10 cellular contexts compared by ENCODE assay signal in genomic region chr2:85741811-85742507, GRCh38. TPM values are rescaled to one million over a fixed set of nuclear protein-coding genes. Genes with fewer than 3 reads are reported as not detected.
DNase-seq lines count a peak whose midpoint lies in the region; ATAC-seq, FAIRE-seq and TF ChIP-seq lines count a peak whose summit lies in the region.
"Had no signal": no experiment of that assay in that cellular context is flagged by ENCODE, and none has a peak within 500 bp of the region (broad histone marks: within the 10 kb centered on the region; RNA-seq: fewer than 3 reads in every experiment).

No MANE protein-coding gene starts in this region.

- 1% methylated on average over 19 of the region's 20 CpGs for WGBS in A549 (ENCODE audit: missing lambda C conversion rate)
- 34 to 44% methylated on average over 16 to 20 of the region's 20 CpGs for WGBS in testis, 2 donors

- intact Hi-C loops in left lung (cut with DNase I) (no loop called here), testis (cut with DNase I; ENCODE audit: low total_unique reads) (no loop called here)

- H3K4me3 ChIP-seq in A549 (peak overlapping the region; percentile 21; the same call in 2 of the 3 replicates), cardiac fibroblast (replicated peaks in 1 of 2; ENCODE audit: low read depth in 2 of 2, low read length in 2 of 2) (no peak overlapping the region), left lung (no peak overlapping the region), testis (no peak overlapping the region)

- CTCF ChIA-PET in A549 (lab: Yijun Ruan, JAX) = interaction anchor here (0.7 to 63.0 kb wide), 25 partner anchors 9 to 346 kb away, joined by 3 to 1675 read pairs (median 5); partner anchors contain the start of genes ATOH8, GNLY and ST3GAL5

- no peak for TF ChIP-seq CTCF in A549 (IDR thresholded peaks at IDR 0.05)
- TF ChIP-seq CTCF in cardiac fibroblast (IDR thresholded peaks at IDR 0.05; ENCODE audit: low read depth, low read length) = no peak
- TF ChIP-seq CTCF in left lung (IDR thresholded peaks at IDR 0.05) = no peak
- TF ChIP-seq CTCF in testis (IDR thresholded peaks at IDR 0.05) = no peak

- H3K27me3 ChIP-seq in left lung (no peaks in the 10 kb centered on the region), testis (no peaks in the 10 kb centered on the region)

- FAIRE-seq in A549 (lab: Jason Lieb, UNC) = no peak
- FAIRE-seq: G401.6 had no signal

- POLR2A ChIA-PET in A549 (lab: Yijun Ruan, JAX) = interaction anchor here (0.7 to 3.1 kb wide), 9 partner anchors 9 to 364 kb away, joined by 3 to 29 read pairs (median 5); partner anchors contain the start of genes ATOH8, POLR1A and PTCD3

- H3K4me1 ChIP-seq in A549 (peaks cover 60% of the 10 kb centered on the region), left lung (peaks cover 33 to 52% of the 10 kb centered on the region in 2 donors), testis (peaks cover 45% of the 10 kb centered on the region)

- H3K9me3 ChIP-seq in A549 (peaks cover 9% of the 10 kb centered on the region), left lung (no peaks in the 10 kb centered on the region), testis (no peaks in the 10 kb centered on the region)

- peak; percentile 45 to 89; a peak in 3 of 5 replicates for TF ChIP-seq EP300 in A549 (IDR thresholded peaks at IDR 0.05)

- TF ChIP-seq RAD21 in A549 (conservative IDR thresholded peaks at IDR 0.05 in 1 of 2, IDR thresholded peaks at IDR 0.05 in 1 of 2) = peak in 1 of 2 experiments; percentile 43; a peak in 3 of 5 replicates

- ATAC-seq in A549 = peak; percentile 81 to 86
- peak; percentile 81 for ATAC-seq in left lung
- ATAC-seq in GM19452 (IDR thresholded peaks at IDR 0.05; ENCODE audit: unreplicated experiment) = no peak

- TF ChIP-seq POLR2A in A549 (IDR thresholded peaks at IDR 0.05; ENCODE audit: low read length) (no peak), testis (IDR thresholded peaks at IDR 0.05) (no peak)

- peak overlapping the region; percentile 93 to 97 for H3K27ac ChIP-seq in A549
- peak overlapping the region; percentile 72 to 84 for H3K27ac ChIP-seq in left lung
- H3K27ac ChIP-seq in testis = peak overlapping the region; percentile 34 to 70

- H3K36me3 ChIP-seq in left lung (no peaks in the 10 kb centered on the region), testis (ENCODE audit: low read depth, missing control alignments) (no peaks in the 10 kb centered on the region)

- H3K4me2 ChIP-seq in A549 = peak overlapping the region; percentile 95

- DNase-seq in A549 (ENCODE audit: low read depth in 1 of 2, low spot score in 1 of 2) (peak; percentile 73 to 92), NCI-H1092 treated with DMSO at 0.1 percent for 48 hours (lab: John Stamatoyannopoulos, UW) (peak; percentile 87), cardiac fibroblast (ENCODE audit: low read depth in 2 of 2) (peak; percentile 86 to 95), left lung (peak; percentile 80 to 84), testis (no peak), RKO (ENCODE audit: low spot score) (no peak)
- DNase-seq in stimulated activated CD4-positive, alpha-beta T cell treated with anti-CD3 and anti-CD28 coated beads, Interleukin-4, amount 100 ng/mL, for 24 hours = no peak

TF ChIP-seq in A549, 52 proteins besides CTCF, POLR2A, EP300 and RAD21 (continues in another document):
- peak in 1 of 2 experiments; percentile 88; a peak in 3 of 4 replicates for TF ChIP-seq CEBPB (IDR thresholded peaks at IDR 0.05)
- peak; percentile 72 for TF ChIP-seq ATOH8 (CRISPR knock-in tag; IDR thresholded peaks at IDR 0.05; ENCODE audit: low read depth)
- no peak; a peak in 3 of 5 replicates for TF ChIP-seq JUN (IDR thresholded peaks at IDR 0.05)
- no peak; the same call in 1 of the 2 replicates for TF ChIP-seq HDAC2 (IDR thresholded peaks at IDR 0.05)
- TF ChIP-seq NPAS2 (CRISPR knock-in tag; IDR thresholded peaks at IDR 0.05; ENCODE audit: borderline replicate concordance) = no peak
- TF ChIP-seq ZC3H11A (IDR thresholded peaks at IDR 0.05) = no peak
- no peak for TF ChIP-seq ZFP36 (IDR thresholded peaks at IDR 0.05; ENCODE audit: borderline replicate concordance, partially characterized antibody)
- peak; percentile 27 for TF ChIP-seq SMC3 (IDR thresholded peaks at IDR 0.05)
- TF ChIP-seq RFX5 (IDR thresholded peaks at IDR 0.05) = no peak
- no peak for TF ChIP-seq NR3C1 (IDR thresholded peaks at IDR 0.05)
- TF ChIP-seq MYC (IDR thresholded peaks at IDR 0.05; ENCODE audit: borderline replicate concordance, low read length) = peak; percentile 75
- TF ChIP-seq TFCP2L1 (CRISPR knock-in tag; IDR thresholded peaks at IDR 0.05) = peak; percentile 49; the same call in 1 of the 2 replicates
- TF ChIP-seq HES2 (IDR thresholded peaks at IDR 0.05) = no peak
- peak; percentile 47 for TF ChIP-seq E2F6 (IDR thresholded peaks at IDR 0.05; ENCODE audit: borderline replicate concordance, low read depth)
- no peak for TF ChIP-seq HMGXB4 (CRISPR knock-in tag; IDR thresholded peaks at IDR 0.05; ENCODE audit: borderline replicate concordance)
- peak; percentile 12; the same call in 1 of the 2 replicates for TF ChIP-seq ZNF302 (CRISPR knock-in tag; IDR thresholded peaks at IDR 0.05)
- TF ChIP-seq TP53 (CRISPR knock-in tag; IDR thresholded peaks at IDR 0.05) = peak; percentile 86
- peak; percentile 55; the same call in 1 of the 2 replicates for TF ChIP-seq PBX3 (IDR thresholded peaks at IDR 0.05)
- TF ChIP-seq FOSL2 (IDR thresholded peaks at IDR 0.05) = no peak
- peak; percentile 88 for TF ChIP-seq FOSL2 (CRISPR knock-in tag; IDR thresholded peaks at IDR 0.05)
- TF ChIP-seq CBX2 (IDR thresholded peaks at IDR 0.05; ENCODE audit: borderline replicate concordance, low read depth) = no peak
- TF ChIP-seq HOXB5 (CRISPR knock-in tag; IDR thresholded peaks at IDR 0.05) = peak; percentile 16; the same call in 1 of the 2 replicates
- TF ChIP-seq EHF (CRISPR knock-in tag; IDR thresholded peaks at IDR 0.05) = peak; percentile 50; the same call in 1 of the 2 replicates
- TF ChIP-seq JUNB (IDR thresholded peaks at IDR 0.05) = peak; percentile 51; the same call in 1 of the 2 replicates
- no peak for TF ChIP-seq MAFK (IDR thresholded peaks at IDR 0.05; ENCODE audit: partially characterized antibody)

RNA-seq across cellular contexts. Expression of gene ATOH8, which starts 11.8 kb away (rescaled TPM):
- polyA plus RNA-seq in A549 (2011; rRNA removed) (1.8 and 2.6 TPM in 2 replicates), A549 (2017; fragmentation: RNase III; extraction: RNeasy Plus Mini Kit Qiagen cat#74134 plus additional on column Dnase treatment) (11.1 to 20.7 TPM (median 20.0 TPM) in 3 replicates), testis (ENCODE audit: insufficient read depth, low read depth, low replicate concordance) (13.5 TPM)
- 13.2 and 22.4 TPM in 2 replicates for polyA plus RNA-seq in A549 (2012; cell fraction: cytosol; rRNA removed)
- 19.3 and 20.6 TPM in 2 replicates for polyA plus RNA-seq in A549 (2012; cell fraction: nucleus; rRNA removed)
- 2.4 and 3.4 TPM in 2 replicates for polyA minus RNA-seq in A549 (2011; rRNA and poly(A)+ RNA removed)
- total RNA-seq in left lung (10 to 100 TPM; 24.7 to 27.1 TPM), testis (10 to 100 TPM; 14.2 to 16.8 TPM)
- total RNA-seq: activated CD8-positive, alpha-beta memory T cell treated with anti-CD3 and anti-CD28 coated beads for 36 hours had no signal

RNA-seq across cellular contexts. Expression of gene GNLY, which starts 47.8 kb away (rescaled TPM):
- polyA plus RNA-seq in A549 (2011; rRNA removed) (not detected in 2 replicates), A549 (2017; fragmentation: RNase III; extraction: RNeasy Plus Mini Kit Qiagen cat#74134 plus additional on column Dnase treatment) (not detected in 3 replicates), testis (ENCODE audit: insufficient read depth, low read depth, low replicate concordance) (2.2 TPM)
- polyA plus RNA-seq in A549 (2012; cell fraction: cytosol; rRNA removed) = not detected in 2 replicates
- 0.12 and 0.15 TPM in 2 replicates for polyA plus RNA-seq in A549 (2012; cell fraction: nucleus; rRNA removed)
- polyA minus RNA-seq in A549 (2011; rRNA and poly(A)+ RNA removed) = not detected in 2 replicates
- total RNA-seq in left lung (10 to 100 TPM in 1 of 2 donors, 1 to 10 TPM in 1; 9.2 to 10.5 TPM), testis (1 to 10 TPM in 1 of 2 donors, under 1 TPM in 1; 0.43 to 2.6 TPM)

Comparison
In these comparisons a context has a peak if more than half of its experiments do, and no peak if none do; other contexts are left out.
1. DNase-seq: peak in A549 (2 of 2), NCI-H1092 treated with DMSO at 0.1 percent for 48 hours (single experiment), cardiac fibroblast (2 of 2) and left lung (2 of 2); none in testis (single experiment), stimulated activated CD4-positive, alpha-beta T cell treated with anti-CD3 and anti-CD28 coated beads, Interleukin-4, amount 100 ng/mL, for 24 hours (single experiment) and RKO (single experiment).
2. Peak in every context shown above with its lines, with median percentiles within 50 percentile points of each other: H3K27ac ChIP-seq.